Comparison of ENCODE assay signal across 9 cellular contexts in genomic region chr4:4480685-4481393, GRCh38.
DNase-seq lines count a peak whose midpoint lies in the region; ATAC-seq and TF ChIP-seq lines count a peak whose summit lies in the region.
"Had no signal": no experiment of that assay in that cellular context is flagged by ENCODE, and none has a peak within 500 bp of the region (broad histone marks: within the 10 kb centered on the region; RNA-seq: fewer than 3 reads in every experiment).

No MANE protein-coding gene starts in this region.

- no peak overlapping the region for H3K4me2 ChIP-seq in OCI-LY3 (ENCODE audit: low read length)

- no peak for TF ChIP-seq POLR2A in esophagus muscularis mucosa (IDR thresholded peaks at IDR 0.05; ENCODE audit: low read depth)

- TF ChIP-seq EP300 in esophagus muscularis mucosa (IDR thresholded peaks at IDR 0.05) = no peak

- no peaks in the 10 kb centered on the region for H3K27me3 ChIP-seq in OCI-LY3 (ENCODE audit: low read depth, low read length)
- H3K27me3 ChIP-seq in esophagus muscularis mucosa = no peaks in the 10 kb centered on the region

- TF ChIP-seq CTCF in OCI-LY3 (IDR thresholded peaks at IDR 0.05; ENCODE audit: low read depth, low read length) = peak; percentile 61
- peak in 2 of 3 experiments; percentile 30 to 40 for TF ChIP-seq CTCF in esophagus muscularis mucosa (IDR thresholded peaks at IDR 0.05)
- no peak for TF ChIP-seq CTCF in coronary artery (IDR thresholded peaks at IDR 0.05)

- H2AFZ ChIP-seq in OCI-LY3 (ENCODE audit: low read depth, low read length) = no peak overlapping the region

- H3K27ac ChIP-seq in OCI-LY3 (ENCODE audit: low read length) (no peak overlapping the region), esophagus muscularis mucosa (replicated peaks in 1 of 4) (no peak overlapping the region), coronary artery (no peak overlapping the region)

- DNase-seq in GM03348 (ENCODE audit: low spot score) = peak; percentile 67
- no peak for DNase-seq in esophagus muscularis mucosa (ENCODE audit: extremely low spot score)
- peak; percentile 83 for DNase-seq in occipital lobe (lab: John Stamatoyannopoulos, UW)
- DNase-seq in coronary artery (ENCODE audit: low spot score) = no peak
- no peak for DNase-seq in T-helper 2 cell
- DNase-seq: effector CD4-positive, alpha-beta T cell had no signal

- H3K9me3 ChIP-seq in OCI-LY3 (ENCODE audit: insufficient read depth, low read length) (no peaks in the 10 kb centered on the region), esophagus muscularis mucosa (no peaks in the 10 kb centered on the region)

- H3K36me3 ChIP-seq in OCI-LY3 (replicated peaks; ENCODE audit: low read depth, low read length) = no peaks in the 10 kb centered on the region
- no peaks in the 10 kb centered on the region for H3K36me3 ChIP-seq in esophagus muscularis mucosa

- H4K20me1 ChIP-seq in OCI-LY3 (ENCODE audit: insufficient read depth, low read length) = peaks cover 64% of the 10 kb centered on the region

- 71% methylated on average over 6 of the region's 6 CpGs for WGBS in esophagus muscularis mucosa

- ATAC-seq in HG02885 (IDR thresholded peaks at IDR 0.05; ENCODE audit: poor library complexity, unreplicated experiment) (no peak), HG03095 (IDR thresholded peaks at IDR 0.05; ENCODE audit: unreplicated experiment) (no peak)

- no peak overlapping the region for H3K4me3 ChIP-seq in OCI-LY3 (ENCODE audit: low read length)
- no peak overlapping the region for H3K4me3 ChIP-seq in esophagus muscularis mucosa
- no peak overlapping the region for H3K4me3 ChIP-seq in coronary artery

- intact Hi-C loops in esophagus muscularis mucosa (cut with DNase I) = loop anchor here (10.0 kb wide), 2 partner anchors 94 to 384 kb away; no protein-coding TSS in a partner anchor

- H3K9ac ChIP-seq in OCI-LY3 (ENCODE audit: low read length) = no peak overlapping the region

- peaks cover 28% of the 10 kb centered on the region for H3K79me2 ChIP-seq in OCI-LY3 (ENCODE audit: low read length)

- H3K4me1 ChIP-seq in OCI-LY3 (ENCODE audit: low read length) (no peaks in the 10 kb centered on the region), esophagus muscularis mucosa (peaks cover 0 to 22% (median 18%) of the 10 kb centered on the region in 4 donors)

Comparison
In these comparisons a context has a peak if more than half of its experiments do, and no peak if none do; other contexts are left out.
1. DNase-seq: peak in GM03348 (single experiment) and occipital lobe (single experiment); none in esophagus muscularis mucosa (single experiment), coronary artery (single experiment) and T-helper 2 cell (0 of 5).